Comparison of ENCODE assay signal across 16 cellular contexts in genomic region chr12:52228931-52229330, GRCh38. TPM values are rescaled to one million over a fixed set of nuclear protein-coding genes. Genes with fewer than 3 reads are reported as not detected.
"Had no signal": no experiment of that assay in that cellular context is flagged by ENCODE, and none has a peak within 500 bp of the region (broad histone marks: within the 10 kb centered on the region; RNA-seq: fewer than 3 reads in every experiment).

No MANE protein-coding gene starts in this region.

- H3K27me3 ChIP-seq: right lobe of liver had no signal

- H3K36me3 Mint-ChIP-seq: activated naive CD8-positive, alpha-beta T cell; natural killer cell; T-cell had no signal

- H3K27ac ChIP-seq: esophagus squamous epithelium, right lobe of liver had no signal

- H3K27ac Mint-ChIP-seq: activated B cell treated with CpG ODN at 0.5 μM for 24 hours; activated naive CD8-positive, alpha-beta T cell; natural killer cell; T-cell had no signal

- H3K9me3 ChIP-seq: esophagus squamous epithelium, prostate gland, right lobe of liver had no signal

- H3K4me3 Mint-ChIP-seq: activated B cell treated with CpG ODN at 0.5 μM for 24 hours; activated naive CD8-positive, alpha-beta T cell; natural killer cell; T-cell had no signal

- H3K36me3 ChIP-seq: esophagus squamous epithelium, prostate gland, right lobe of liver had no signal

- FAIRE-seq: bronchial epithelial cell, endometrium had no signal

- H3K9me3 Mint-ChIP-seq: activated B cell treated with CpG ODN at 0.5 μM for 24 hours, natural killer cell, T-cell had no signal

- ATAC-seq: natural killer cell, right lobe of liver, T-cell had no signal

- H3K4me3 ChIP-seq: esophagus squamous epithelium, prostate gland, right lobe of liver had no signal

- DNase-seq: activated B cell treated with CpG ODN at 0.5 μM for 24 hours; activated effector memory CD4-positive, alpha-beta T cell treated with anti-CD3 and anti-CD28 coated beads, Interleukin-2, amount 50 U/mL, for 16 hours; activated T-cell treated with anti-CD3 and anti-CD28 coated beads, Interleukin-2, amount 50 U/mL, for 1 hour; amygdala; esophagus squamous epithelium; foreskin fibroblast; natural killer cell; right lobe of liver; stimulated activated CD4-positive, alpha-beta T cell treated with anti-CD3 and anti-CD28 coated beads, Interleukin-12 subunit alpha, Interleukin-12 subunit beta, amount 100 ng/mL, for 4 hours; stimulated activated naive CD4-positive, alpha-beta T cell treated with Interleukin-2 at 50 U/mL for 16 hours; T-cell had no signal

- H3K4me1 Mint-ChIP-seq: activated B cell treated with CpG ODN at 0.5 μM for 24 hours, natural killer cell had no signal

RNA-seq across cellular contexts. Expression of gene KRT80, which starts 37.1 kb away (rescaled TPM):
- total RNA-seq: activated B cell treated with CpG ODN at 0.5 μM for 24 hours, natural killer cell had no signal

RNA-seq across cellular contexts. Expression of gene KRT86, which starts 45.5 kb away (rescaled TPM):
- total RNA-seq: activated B cell treated with CpG ODN at 0.5 μM for 24 hours, esophagus squamous epithelium, lung microvascular endothelial cell, right lobe of liver had no signal
